ENCODE assay signal across 8 cellular contexts in genomic region chr6:136550045-136550329, GRCh38. TPM values are rescaled to one million over a fixed set of nuclear protein-coding genes. Genes with fewer than 3 reads are reported as not detected.
A peak's percentile ranks its signal among the peaks of the same experiment; 100 is the strongest.
DNase-seq lines count a peak whose midpoint lies in the region; ATAC-seq and TF ChIP-seq lines count a peak whose summit lies in the region.

No MANE protein-coding gene starts in this region.

- H2AK5ac ChIP-seq in IMR-90 (ENCODE audit: low read depth, low read length) (no peak overlapping the region), mesenchymal stem cell (ENCODE audit: low read length, severe bottlenecking) (no peak overlapping the region)

- H3K23ac ChIP-seq in IMR-90 (ENCODE audit: low read depth, low read length) (no peak overlapping the region), mesenchymal stem cell (ENCODE audit: low read length in 2 of 2) (peak overlapping the region in 1 of 2 experiments; percentile 72)

- ATAC-seq in GM21619 (IDR thresholded peaks at IDR 0.05; ENCODE audit: unreplicated experiment) (peak; percentile 60), IMR-90 (ENCODE audit: low read depth) (peak; percentile 81)

- H4K5ac ChIP-seq in IMR-90 (ENCODE audit: low read depth, low read length): no peak overlapping the region

- peaks cover 37% of the 10 kb centered on the region for H3K27me3 Mint-ChIP-seq in dendritic cell treated with granulocyte-macrophage colony-stimulating factor and Interleukin-4, amounts not matched to agents 40 ng/mL and 50 ng/mL, for 4 days

- H2BK20ac ChIP-seq in IMR-90 (ENCODE audit: low read depth, low read length): no peak overlapping the region

- H3K9me3 ChIP-seq in IMR-90 (ENCODE audit: control insufficient read depth, insufficient read depth, low read length) (no peaks in the 10 kb centered on the region), mesenchymal stem cell (ENCODE audit: control insufficient read depth, low read length) (no peaks in the 10 kb centered on the region)

- H2BK15ac ChIP-seq in IMR-90 (ENCODE audit: low read depth, low read length) (no peak overlapping the region), mesenchymal stem cell (ENCODE audit: low read depth, poor library complexity, severe bottlenecking) (no peak overlapping the region)

- TF ChIP-seq POLR2A in IMR-90 (IDR thresholded peaks at IDR 0.05; ENCODE audit: low read depth, low read length): no peak

- H3K18ac ChIP-seq in IMR-90 (ENCODE audit: low read depth, low read length): no peak overlapping the region
- H3K18ac ChIP-seq in mesenchymal stem cell (ENCODE audit: low read depth in 1 of 2, low read length in 2 of 2): peak overlapping the region; percentile 11 to 29

- H3K4ac ChIP-seq in IMR-90 (ENCODE audit: low read depth, low read length) (no peak overlapping the region), mesenchymal stem cell (ENCODE audit: low read depth in 1 of 2, low read length in 2 of 2) (peak overlapping the region; percentile 20 to 71)

- CTCF ChIA-PET in IMR-90 (lab: Yijun Ruan, JAX): interaction anchor here (0.6 to 1.3 kb wide), 7 partner anchors 9 to 371 kb away, joined by 3 to 8 read pairs (median 3); no protein-coding TSS in a partner anchor

- H3K79me1 ChIP-seq in IMR-90 (ENCODE audit: low read depth in 1 of 2, low read length in 2 of 2): no peaks in the 10 kb centered on the region
- no peaks in the 10 kb centered on the region for H3K79me1 ChIP-seq in mesenchymal stem cell (replicated peaks; ENCODE audit: low read length, poor library complexity, severe bottlenecking)

- H3K9me1 ChIP-seq in IMR-90 (ENCODE audit: insufficient read depth, low read length): no peaks in the 10 kb centered on the region

- no TSS peak for BruUV-seq in IMR-90 (replicated peaks; lab: Mats Ljungman, UMichigan)

- H4K91ac ChIP-seq in IMR-90 (ENCODE audit: insufficient read depth, low read depth, low read length) (no peak overlapping the region), mesenchymal stem cell (ENCODE audit: low read length) (peak overlapping the region; percentile 12)

- peaks cover 3% of the 10 kb centered on the region; the same call in 1 of the 2 replicates for H3K4me1 ChIP-seq in IMR-90 (ENCODE audit: control insufficient read depth, insufficient read depth, low read length)
- H3K4me1 ChIP-seq in mesenchymal stem cell (ENCODE audit: control insufficient read depth, insufficient read depth, low read depth, low read length): peaks cover 21% of the 10 kb centered on the region
- H3K4me1 ChIP-seq in urinary bladder (ENCODE audit: insufficient read depth): no peaks in the 10 kb centered on the region

- TF ChIP-seq RAD21 in IMR-90 (IDR thresholded peaks at IDR 0.05; ENCODE audit: low read length): no peak

- no peaks in the 10 kb centered on the region for H3K9me3 Mint-ChIP-seq in dendritic cell treated with granulocyte-macrophage colony-stimulating factor and Interleukin-4, amounts not matched to agents 40 ng/mL and 50 ng/mL, for 4 days

- H4K8ac ChIP-seq in IMR-90 (ENCODE audit: low read depth in 2 of 2, low read length in 2 of 2): no peak overlapping the region
- peak overlapping the region; percentile 36 for H4K8ac ChIP-seq in mesenchymal stem cell (ENCODE audit: low read length)

- POLR2A ChIA-PET in IMR-90 (lab: Charles Lee; ENCODE audit: unreplicated experiment): no interaction called here

- H3K4me1 Mint-ChIP-seq in dendritic cell treated with granulocyte-macrophage colony-stimulating factor and Interleukin-4, amounts not matched to agents 40 ng/mL and 50 ng/mL, for 4 days (ENCODE audit: low read depth): peaks cover 13% of the 10 kb centered on the region

- peak overlapping the region; percentile 44 for H3K27ac Mint-ChIP-seq in dendritic cell treated with granulocyte-macrophage colony-stimulating factor and Interleukin-4, amounts not matched to agents 40 ng/mL and 50 ng/mL, for 4 days

- no peak overlapping the region for H3K27ac ChIP-seq in IMR-90 (ENCODE audit: insufficient read depth, low read length)
- no peak overlapping the region for H3K27ac ChIP-seq in mesenchymal stem cell (ENCODE audit: low read length, poor library complexity, severe bottlenecking)
- H3K27ac ChIP-seq in urinary bladder (ENCODE audit: low read depth): peak overlapping the region; percentile 27

- peaks cover 32% of the 10 kb centered on the region for H3K27me3 ChIP-seq in IMR-90 (ENCODE audit: control insufficient read depth, insufficient read depth, low read length)
- H3K27me3 ChIP-seq in mesenchymal stem cell (ENCODE audit: control insufficient read depth in 1 of 2, insufficient read depth in 1 of 2, low read length in 2 of 2): peaks cover 5 to 45% of the 10 kb centered on the region in 2 experiments

- peak overlapping the region; percentile 2 for H2AK9ac ChIP-seq in IMR-90 (replicated peaks; ENCODE audit: low read depth, low read length, poor library complexity)

- H2BK5ac ChIP-seq in IMR-90 (ENCODE audit: low read depth, low read length, poor library complexity, severe bottlenecking) (no peak overlapping the region), mesenchymal stem cell (ENCODE audit: low read depth, low read length, poor library complexity, severe bottlenecking) (no peak overlapping the region)

- intact Hi-C loops in IMR-90 (cut with micrococcal nuclease): no loop called here
- intact Hi-C loops in dendritic cell treated with granulocyte-macrophage colony-stimulating factor and Interleukin-4, amounts not matched to agents 40 ng/mL and 50 ng/mL, for 4 days (cut with micrococcal nuclease): loop anchor here (5.0 kb wide), 1 partner anchor 298 kb away; the partner anchor contains the start of gene MTFR2

- no peak overlapping the region for H3K56ac ChIP-seq in IMR-90 (ENCODE audit: extremely low read depth, insufficient read depth, low read length)

- WGBS in IMR-90 (ENCODE audit: extremely low coverage in 2 of 2, insufficient read length in 1 of 2), 2 experiments: 0% methylated on average over 14 of the region's 46 CpGs; no CpG with 5 or more reads in 1 of the 2 experiments
- under 1% methylated on average over 31 of the region's 46 CpGs for WGBS in mesenchymal stem cell
- WGBS in urinary bladder: 1% methylated on average over 46 of the region's 46 CpGs

- H3K14ac ChIP-seq in IMR-90 (replicated peaks; ENCODE audit: low read depth, low read length): no peak overlapping the region
- no peak overlapping the region for H3K14ac ChIP-seq in mesenchymal stem cell (ENCODE audit: low read length in 2 of 2)

- no peaks in the 10 kb centered on the region for H4K20me1 ChIP-seq in IMR-90 (ENCODE audit: insufficient read depth, low read length)

- peaks cover 4% of the 10 kb centered on the region for H3K36me3 Mint-ChIP-seq in dendritic cell treated with granulocyte-macrophage colony-stimulating factor and Interleukin-4, amounts not matched to agents 40 ng/mL and 50 ng/mL, for 4 days (ENCODE audit: low read depth)

- H3K36me3 ChIP-seq in IMR-90 (ENCODE audit: control insufficient read depth, insufficient read depth, low read length) (no peaks in the 10 kb centered on the region; the same call in 1 of the 2 replicates), mesenchymal stem cell (ENCODE audit: control insufficient read depth in 1 of 2, insufficient read depth in 2 of 2, low read depth in 1 of 2, low read length in 2 of 2) (peaks cover 0 to 3% of the 10 kb centered on the region in 2 experiments), urinary bladder (ENCODE audit: insufficient read depth) (no peaks in the 10 kb centered on the region)

- dilution Hi-C loops in IMR-90 (cut with HindIII; ENCODE audit: low sequenced_read_pairs, unreplicated experiment): no loop called here

- H3K4me3 Mint-ChIP-seq in dendritic cell treated with granulocyte-macrophage colony-stimulating factor and Interleukin-4, amounts not matched to agents 40 ng/mL and 50 ng/mL, for 4 days: peak overlapping the region; percentile 75

- in situ Hi-C loops in IMR-90 (cut with MboI; ENCODE audit: low sequenced_read_pairs): no loop called here

- H2BK12ac ChIP-seq in mesenchymal stem cell (ENCODE audit: low read length in 2 of 2): peak overlapping the region in 1 of 2 experiments; percentile 42

- DNase-seq in DMS79 treated with DMSO at 0.1 percent for 48 hours (lab: John Stamatoyannopoulos, UW): peak; percentile 57
- no peak for DNase-seq in DMS79 (lab: John Stamatoyannopoulos, UW)
- no peak for DNase-seq in IMR-90
- peak; percentile 7 for DNase-seq in mesenchymal stem cell
- no peak for DNase-seq in NCI-H187 treated with DMSO at 0.1 percent for 48 hours (lab: John Stamatoyannopoulos, UW)

- H2BK120ac ChIP-seq in IMR-90 (ENCODE audit: low read depth, low read length) (no peak overlapping the region), mesenchymal stem cell (ENCODE audit: low read depth, low read length) (no peak overlapping the region)

- peak overlapping the region; percentile 72 for H3K4me3 ChIP-seq in IMR-90 (ENCODE audit: insufficient read depth, low read depth, low read length)
- H3K4me3 ChIP-seq in mesenchymal stem cell (ENCODE audit: insufficient read depth in 1 of 2, low read depth in 1 of 2, low read length in 2 of 2): peak overlapping the region; percentile 78 to 88
- H3K4me3 ChIP-seq in urinary bladder (ENCODE audit: low read depth, low read length): peak overlapping the region; percentile 67

- TF ChIP-seq CTCF in IMR-90 (conservative IDR thresholded peaks at IDR 0.05; ENCODE audit: low read depth, low read length): no peak

- H2AFZ ChIP-seq in IMR-90 (replicated peaks; ENCODE audit: low read length, poor library complexity): peak overlapping the region; percentile 91
- H2AFZ ChIP-seq in mesenchymal stem cell (ENCODE audit: low read depth, low read length): peak overlapping the region; percentile 88

- H3K9ac ChIP-seq in IMR-90 (ENCODE audit: low read depth, low read length) (no peak overlapping the region), mesenchymal stem cell (ENCODE audit: low read length) (peak overlapping the region; percentile 67)

- H3K4me2 ChIP-seq in IMR-90 (ENCODE audit: low read depth, low read length) (peak overlapping the region; percentile 89), mesenchymal stem cell (ENCODE audit: low read length, poor library complexity, severe bottlenecking) (peak overlapping the region; percentile 99)

TF ChIP-seq in IMR-90, 13 proteins besides CTCF, POLR2A, EP300 and RAD21 (continues in another document):
- TF ChIP-seq NFE2L2 (IDR thresholded peaks at IDR 0.05; ENCODE audit: low read depth, low read length) (no peak), MXI1 (IDR thresholded peaks at IDR 0.05; ENCODE audit: borderline replicate concordance, low read depth, low read length) (no peak), CHD1 (IDR thresholded peaks at IDR 0.05; ENCODE audit: low read depth, low read length) (no peak), RFX5 (IDR thresholded peaks at IDR 0.05; ENCODE audit: low read depth, low read length) (no peak), BHLHE40 (IDR thresholded peaks at IDR 0.05; ENCODE audit: low read depth, low read length) (no peak), MAFK (IDR thresholded peaks at IDR 0.05; ENCODE audit: low read depth, low read length) (no peak)

RNA-seq across cellular contexts. Expression of gene MAP7, which starts 0.2 kb away (rescaled TPM):
- total RNA-seq in IMR-90 (2012; rRNA removed): 0.28 and 0.36 TPM in 2 replicates
- 0.19 TPM in 2 replicates for polyA plus RNA-seq in IMR-90 (2012; rRNA removed)
- polyA plus RNA-seq in IMR-90 (2012; cell fraction: cytosol; rRNA removed): 0.18 and 0.22 TPM in 2 replicates
- polyA plus RNA-seq in IMR-90 (2012; cell fraction: nucleus; rRNA removed; ENCODE audit: low replicate concordance): 0.24 and 0.40 TPM in 2 replicates
- polyA plus RNA-seq in mesenchymal stem cell (2013, experiment 1 of 2): 0.61 TPM
- 0.55 TPM for polyA plus RNA-seq in mesenchymal stem cell (2013, experiment 2 of 2)
- 10.4 TPM for total RNA-seq in urinary bladder
- polyA plus RNA-seq in urinary bladder: 3.3 TPM

Comparison
In these comparisons a context has a peak if more than half of its experiments do, and no peak if none do; other contexts are left out.
1. DNase-seq: peak in DMS79 treated with DMSO at 0.1 percent for 48 hours (single experiment) and mesenchymal stem cell (single experiment); none in DMS79 (single experiment), IMR-90 (single experiment) and NCI-H187 treated with DMSO at 0.1 percent for 48 hours (single experiment).
2. Peak in every context shown above with its lines, with median percentiles within 50 percentile points of each other: H3K4me3 ChIP-seq.